In the genomic region with DNA sequence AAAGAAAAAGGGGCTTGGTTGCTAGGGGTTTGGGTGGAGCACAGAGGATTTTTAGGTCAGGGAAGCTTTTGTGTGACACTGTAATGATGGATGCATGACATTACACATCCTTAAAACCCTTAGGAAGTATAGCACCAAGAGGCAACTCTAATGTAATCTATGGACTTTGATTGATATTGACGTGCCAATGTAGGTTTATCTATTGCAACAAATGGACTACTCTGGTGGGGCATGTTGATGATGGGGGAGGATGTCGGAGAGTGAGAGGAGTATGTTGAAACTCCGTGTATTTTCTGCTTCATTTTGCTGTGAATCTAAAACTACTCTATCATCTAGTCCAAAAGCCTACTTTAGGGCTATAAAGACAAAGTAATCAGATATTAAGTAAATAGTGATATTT, we compare ENCODE assay signal across 19 cellular contexts.
DNase-seq lines count a peak whose midpoint lies in the region; ATAC-seq, FAIRE-seq and TF ChIP-seq lines count a peak whose summit lies in the region.
"Had no signal": no experiment of that assay in that cellular context is flagged by ENCODE, and none has a peak within 500 bp of the region (broad histone marks: within the 10 kb centered on the region; RNA-seq: fewer than 3 reads in every experiment).

No MANE protein-coding gene starts in this region.

- TF ChIP-seq RAD21 in liver (IDR thresholded peaks at IDR 0.05) (peak; percentile 44 to 54), HepG2 (CRISPR knock-in tag; IDR thresholded peaks at IDR 0.05) (no peak)

- H3K4me2 ChIP-seq in HepG2 (ENCODE audit: low read depth, low read length): no peak overlapping the region

- no peak overlapping the region for H3K27ac ChIP-seq in liver (ENCODE audit: low read depth in 1 of 2, low read length in 2 of 2)
- no peak overlapping the region for H3K27ac ChIP-seq in HepG2 (ENCODE audit: extremely low read length, insufficient read depth, low read length)
- H3K27ac ChIP-seq: 22Rv1, A549, C4-2B had no signal

- H3K4me1 Mint-ChIP-seq in chondrocyte (ENCODE audit: low read depth): peaks cover 28% of the 10 kb centered on the region
- H3K4me1 Mint-ChIP-seq: IgD-negative memory B cell had no signal

- no peaks in the 10 kb centered on the region for H3K27me3 Mint-ChIP-seq in chondrocyte (ENCODE audit: low read depth)

- H3K27me3 ChIP-seq in liver (ENCODE audit: control insufficient read depth in 4 of 4, insufficient read depth in 4 of 4, low read length in 3 of 4) (no peaks in the 10 kb centered on the region), HepG2 (ENCODE audit: control insufficient read depth in 1 of 2, insufficient read depth in 2 of 2, low read length in 2 of 2) (peaks cover 0 to 9% of the 10 kb centered on the region in 2 experiments; a peak in 1 of 5 replicates), neuron (ENCODE audit: insufficient read depth, low read length) (no peaks in the 10 kb centered on the region)

- FAIRE-seq in HepG2 (lab: Jason Lieb, UNC): no peak
- FAIRE-seq: A549, GM12892, GM18507 had no signal

- H3K4me1 ChIP-seq in liver (ENCODE audit: control insufficient read depth in 4 of 4, insufficient read depth in 4 of 4, low read length in 3 of 4): peaks cover 5 to 19% (median 16%) of the 10 kb centered on the region in 4 donors
- H3K4me1 ChIP-seq in HepG2 (ENCODE audit: insufficient read depth, low read length): no peaks in the 10 kb centered on the region
- peaks cover 15% of the 10 kb centered on the region for H3K4me1 ChIP-seq in neuron (ENCODE audit: insufficient read depth, low read length)
- H3K4me1 ChIP-seq: A549, HAP-1 had no signal

- no peaks in the 10 kb centered on the region for H4K20me1 ChIP-seq in HepG2 (ENCODE audit: insufficient read depth, low read length)

- CTCF ChIA-PET in HepG2 (lab: Yijun Ruan, JAX; ENCODE audit: low intra/inter-chr PET ratio, low total read pairs): no interaction called here

- H3K9ac ChIP-seq in liver (ENCODE audit: low read depth in 1 of 2, low read length in 2 of 2) (no peak overlapping the region), HepG2 (ENCODE audit: insufficient read depth, low read depth, low read length) (no peak overlapping the region)

- in situ Hi-C loops in HepG2 (cut with HindIII; ENCODE audit: extremely low pct_ligation_motif_present, low pct_unique_long_range_greater_than_20kb): no loop called here

- no peak for ATAC-seq in HepG2

- peak overlapping the region; percentile 89 for H3K27ac Mint-ChIP-seq in chondrocyte (ENCODE audit: unreplicated experiment)
- H3K27ac Mint-ChIP-seq: CD4-positive, alpha-beta T cell; IgD-negative memory B cell had no signal

- no peaks in the 10 kb centered on the region for H3K36me3 Mint-ChIP-seq in chondrocyte (ENCODE audit: low read depth)

- DNase-seq in HepG2 (ENCODE audit: low spot score) (no peak), chondrocyte (ENCODE audit: low spot score) (no peak), cerebellar nuclear complex (lab: John Stamatoyannopoulos, UW) (no peak), NCI-H2081 (lab: John Stamatoyannopoulos, UW) (no peak), GM19238 (ENCODE audit: insufficient read length, low spot score) (no peak)
- DNase-seq: AML-193; CD4-positive, alpha-beta T cell; DMS153; DMS79; GDM1 had no signal

- H3K4me3 ChIP-seq in liver (ENCODE audit: low read depth in 1 of 3, low read length in 3 of 3): no peak overlapping the region
- H3K4me3 ChIP-seq in HepG2 (replicated peaks in 1 of 3; ENCODE audit: insufficient read depth in 1 of 3, low read depth in 2 of 3, low read length in 3 of 3): no peak overlapping the region
- peak overlapping the region; percentile 32 for H3K4me3 ChIP-seq in neuron (ENCODE audit: low read length)
- H3K4me3 ChIP-seq: A549, HAP-1 had no signal

- H3K9me3 Mint-ChIP-seq in chondrocyte (ENCODE audit: low read depth): no peaks in the 10 kb centered on the region
- H3K9me3 Mint-ChIP-seq: CD4-positive, alpha-beta T cell; IgD-negative memory B cell had no signal

- POLR2A ChIA-PET in HepG2 (lab: Yijun Ruan, JAX): no interaction called here

- TF ChIP-seq POLR2A in HepG2 (IDR thresholded peaks at IDR 0.05; ENCODE audit: insufficient read depth in 1 of 2, low read depth in 2 of 2, low read length in 2 of 2): no peak

- H2AFZ ChIP-seq in HepG2 (ENCODE audit: low read length) (no peak overlapping the region), neuron (ENCODE audit: low read depth, low read length) (peak overlapping the region; percentile 77)

- intact Hi-C loops in HepG2 (cut with micrococcal nuclease; ENCODE audit: unreplicated experiment): no loop called here

- H3K79me2 ChIP-seq in HepG2 (ENCODE audit: insufficient read depth, low read length): no peaks in the 10 kb centered on the region

- WGBS in liver: 25% methylated on average over 3 of the region's 3 CpGs
- 18% methylated on average over 3 of the region's 3 CpGs for WGBS in HepG2 (ENCODE audit: low lambda C conversion rate)

- TF ChIP-seq CTCF in liver (IDR thresholded peaks at IDR 0.05; ENCODE audit: low read depth, low read length, missing input control) (no peak), HepG2 (CRISPR knock-in tag; IDR thresholded peaks at IDR 0.05) (no peak), chondrocyte (IDR thresholded peaks at IDR 0.05) (no peak)

- no TSS peak for BruUV-seq in HepG2 (replicated peaks; lab: Mats Ljungman, UMichigan)

- no peak overlapping the region for H3K4me3 Mint-ChIP-seq in chondrocyte (ENCODE audit: unreplicated experiment)
- H3K4me3 Mint-ChIP-seq: CD4-positive, alpha-beta T cell; IgD-negative memory B cell had no signal

- TF ChIP-seq EP300 in HepG2 (IDR thresholded peaks at IDR 0.05; ENCODE audit: low read depth in 2 of 2, low read length in 2 of 2) (no peak), HepG2 (CRISPR knock-in tag; IDR thresholded peaks at IDR 0.05; ENCODE audit: borderline replicate concordance) (no peak)

- H3K9me3 ChIP-seq in liver (ENCODE audit: control insufficient read depth in 4 of 4, low read length in 3 of 4): no peaks in the 10 kb centered on the region
- H3K9me3 ChIP-seq in HepG2 (ENCODE audit: low read length): no peaks in the 10 kb centered on the region
- H3K9me3 ChIP-seq in neuron (ENCODE audit: low read length): no peaks in the 10 kb centered on the region
- H3K9me3 ChIP-seq: A549, HAP-1 had no signal

- H3K36me3 ChIP-seq in liver (ENCODE audit: control insufficient read depth in 4 of 4, insufficient read depth in 3 of 4, low read depth in 1 of 4, low read length in 3 of 4): no peaks in the 10 kb centered on the region
- no peaks in the 10 kb centered on the region for H3K36me3 ChIP-seq in HepG2 (replicated peaks in 1 of 2; ENCODE audit: control insufficient read depth in 1 of 2, insufficient read depth in 2 of 2, low read length in 2 of 2)
- no peaks in the 10 kb centered on the region for H3K36me3 ChIP-seq in neuron (ENCODE audit: insufficient read depth, low read length)
- H3K36me3 ChIP-seq: HAP-1 had no signal

TF ChIP-seq in liver, 16 proteins besides CTCF, POLR2A, EP300 and RAD21 (continues in another document):
- TF ChIP-seq EGR1 (IDR thresholded peaks at IDR 0.05; ENCODE audit: low read depth in 2 of 2) (peak in 1 of 2 donors; percentile 40), JUND (IDR thresholded peaks at IDR 0.05) (peak; percentile 35 to 74), FOXA2 (IDR thresholded peaks at IDR 0.05) (peak; percentile 77), FOXA1 (IDR thresholded peaks at IDR 0.05) (peak; percentile 41)
- TF ChIP-seq, protein P1, sequence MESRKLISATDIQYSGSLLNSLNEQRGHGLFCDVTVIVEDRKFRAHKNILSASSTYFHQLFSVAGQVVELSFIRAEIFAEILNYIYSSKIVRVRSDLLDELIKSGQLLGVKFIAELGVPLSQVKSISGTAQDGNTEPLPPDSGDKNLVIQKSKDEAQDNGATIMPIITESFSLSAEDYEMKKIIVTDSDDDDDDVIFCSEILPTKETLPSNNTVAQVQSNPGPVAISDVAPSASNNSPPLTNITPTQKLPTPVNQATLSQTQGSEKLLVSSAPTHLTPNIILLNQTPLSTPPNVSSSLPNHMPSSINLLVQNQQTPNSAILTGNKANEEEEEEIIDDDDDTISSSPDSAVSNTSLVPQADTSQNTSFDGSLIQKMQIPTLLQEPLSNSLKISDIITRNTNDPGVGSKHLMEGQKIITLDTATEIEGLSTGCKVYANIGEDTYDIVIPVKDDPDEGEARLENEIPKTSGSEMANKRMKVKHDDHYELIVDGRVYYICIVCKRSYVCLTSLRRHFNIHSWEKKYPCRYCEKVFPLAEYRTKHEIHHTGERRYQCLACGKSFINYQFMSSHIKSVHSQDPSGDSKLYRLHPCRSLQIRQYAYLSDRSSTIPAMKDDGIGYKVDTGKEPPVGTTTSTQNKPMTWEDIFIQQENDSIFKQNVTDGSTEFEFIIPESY (IDR thresholded peaks at IDR 0.05): peak; percentile 70
- TF ChIP-seq, protein P2, sequence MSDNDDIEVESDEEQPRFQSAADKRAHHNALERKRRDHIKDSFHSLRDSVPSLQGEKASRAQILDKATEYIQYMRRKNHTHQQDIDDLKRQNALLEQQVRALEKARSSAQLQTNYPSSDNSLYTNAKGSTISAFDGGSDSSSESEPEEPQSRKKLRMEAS (IDR thresholded peaks at IDR 0.05): peak; percentile 73
